Comparison of ENCODE assay signal across 15 cellular contexts in genomic region chr11:46114961-46115360, GRCh38. TPM values are rescaled to one million over a fixed set of nuclear protein-coding genes. Genes with fewer than 3 reads are reported as not detected.
DNase-seq lines count a peak whose midpoint lies in the region; ATAC-seq, FAIRE-seq and TF ChIP-seq lines count a peak whose summit lies in the region.
"Had no signal": no experiment of that assay in that cellular context is flagged by ENCODE, and none has a peak within 500 bp of the region (broad histone marks: within the 10 kb centered on the region; RNA-seq: fewer than 3 reads in every experiment).

No MANE protein-coding gene starts in this region.

- FAIRE-seq in H54 (lab: Jason Lieb, UNC) = peak; percentile 90
- FAIRE-seq: bronchial epithelial cell had no signal

- no peaks in the 10 kb centered on the region for H3K36me3 ChIP-seq in CD4-positive, CD25-positive, alpha-beta regulatory T cell (ENCODE audit: control insufficient read depth, insufficient read depth, low read length)
- H3K36me3 ChIP-seq in lower lobe of right lung = no peaks in the 10 kb centered on the region
- H3K36me3 ChIP-seq in mammary epithelial cell (ENCODE audit: insufficient read depth, low read length) = no peaks in the 10 kb centered on the region
- no peaks in the 10 kb centered on the region for H3K36me3 ChIP-seq in breast epithelium

- H3K79me2 ChIP-seq in mammary epithelial cell (ENCODE audit: insufficient read depth, low read length) = peaks cover 56% of the 10 kb centered on the region

- no peak overlapping the region for H3K4me2 ChIP-seq in mammary epithelial cell (ENCODE audit: insufficient read depth, low read depth, low read length)

- CTCF ChIA-PET in activated B cell treated with CpG ODN at 0.5 μM for 24 hours (lab: Charles Lee) (interaction anchor here (0.7 to 1.4 kb wide), 2 partner anchors 105 to 108 kb away, joined by 3 read pairs; no protein-coding TSS in a partner anchor), mammary epithelial cell (lab: Charles Lee; ENCODE audit: low non-redundant PET) (no interaction called here), RWPE1 (lab: Yijun Ruan, JAX) (interaction anchor here (0.8 to 1.0 kb wide), 2 partner anchors 11 to 124 kb away, joined by 3 to 6 read pairs; no protein-coding TSS in a partner anchor)

- intact Hi-C loops in activated B cell treated with CpG ODN at 0.5 μM for 24 hours (cut with micrococcal nuclease) = no loop called here
- intact Hi-C loops in lower lobe of right lung (cut with DNase I) = no loop called here
- intact Hi-C loops in mammary epithelial cell (cut with micrococcal nuclease) = no loop called here
- intact Hi-C loops in breast epithelium (cut with DNase I; ENCODE audit: low total_unique reads) = no loop called here

- H3K4me1 ChIP-seq in CD4-positive, CD25-positive, alpha-beta regulatory T cell (ENCODE audit: control insufficient read depth, insufficient read depth, low read length, poor library complexity, severe bottlenecking) = peaks cover 57% of the 10 kb centered on the region
- H3K4me1 ChIP-seq in lower lobe of right lung (peaks cover 68% of the 10 kb centered on the region), mammary epithelial cell (ENCODE audit: insufficient read depth, low read length) (peaks cover 10% of the 10 kb centered on the region), breast epithelium (no peaks in the 10 kb centered on the region)

- no peaks in the 10 kb centered on the region for H4K20me1 ChIP-seq in mammary epithelial cell (ENCODE audit: insufficient read depth, low read length)

- DNase-seq in CD4-positive, CD25-positive, alpha-beta regulatory T cell = no peak
- DNase-seq in H54 (ENCODE audit: insufficient read length, low spot score) = no peak
- DNase-seq in activated B cell treated with CpG ODN at 0.5 μM for 24 hours = no peak
- DNase-seq in lower lobe of right lung = no peak
- no peak for DNase-seq in mammary epithelial cell
- no peak for DNase-seq in RWPE1 (ENCODE audit: low spot score)
- no peak for DNase-seq in NCI-H2107 (lab: John Stamatoyannopoulos, UW)
- no peak for DNase-seq in breast epithelium (ENCODE audit: low spot score in 2 of 2)
- DNase-seq: activated T-cell treated with anti-CD3 and anti-CD28 coated beads, Interleukin-2, amount 50 U/mL, for 48 hours; IMR-90; NCI-H187 treated with DMSO at 0.1 percent for 48 hours; NCI-H69; testis had no signal

- peaks cover 0 to 2% (median 0%) of the 10 kb centered on the region in 7 donors for H3K9me3 Mint-ChIP-seq in CD4-positive, CD25-positive, alpha-beta regulatory T cell
- H3K9me3 Mint-ChIP-seq in activated B cell treated with CpG ODN at 0.5 μM for 24 hours = no peaks in the 10 kb centered on the region

- H2AFZ ChIP-seq in mammary epithelial cell (ENCODE audit: low read depth, low read length) = no peak overlapping the region

- no peaks in the 10 kb centered on the region for H3K36me3 Mint-ChIP-seq in CD4-positive, CD25-positive, alpha-beta regulatory T cell
- peaks cover 7% of the 10 kb centered on the region for H3K36me3 Mint-ChIP-seq in activated B cell treated with CpG ODN at 0.5 μM for 24 hours (ENCODE audit: low read depth)

- no peaks in the 10 kb centered on the region for H3K27me3 ChIP-seq in CD4-positive, CD25-positive, alpha-beta regulatory T cell (ENCODE audit: control insufficient read depth, insufficient read depth, low read length)
- no peaks in the 10 kb centered on the region for H3K27me3 ChIP-seq in lower lobe of right lung (ENCODE audit: low read depth)
- no peaks in the 10 kb centered on the region for H3K27me3 ChIP-seq in mammary epithelial cell (ENCODE audit: insufficient read depth, low read length)
- H3K27me3 ChIP-seq in breast epithelium = no peaks in the 10 kb centered on the region
- H3K27me3 ChIP-seq: testis had no signal

- H3K9ac ChIP-seq in mammary epithelial cell (ENCODE audit: insufficient read depth, low read length) = no peak overlapping the region

- H3K27ac Mint-ChIP-seq in CD4-positive, CD25-positive, alpha-beta regulatory T cell = peak overlapping the region in 2 of 3 donors; percentile 34 to 53
- peak overlapping the region; percentile 63 for H3K27ac Mint-ChIP-seq in activated B cell treated with CpG ODN at 0.5 μM for 24 hours

- peak overlapping the region in 2 of 4 donors; percentile 4 to 51 for H3K4me3 Mint-ChIP-seq in CD4-positive, CD25-positive, alpha-beta regulatory T cell
- H3K4me3 Mint-ChIP-seq in activated B cell treated with CpG ODN at 0.5 μM for 24 hours = no peak overlapping the region

- dilution Hi-C loops in mammary epithelial cell (cut with HindIII; ENCODE audit: low sequenced_read_pairs) = no loop called here

- POLR2A ChIA-PET in activated B cell treated with CpG ODN at 0.5 μM for 24 hours (lab: Charles Lee) (no interaction called here), RWPE1 (lab: Yijun Ruan, JAX; ENCODE audit: low non-redundant PET) (no interaction called here)

- BruUV-seq in mammary epithelial cell (replicated peaks; lab: Mats Ljungman, UMichigan) = no TSS peak

- peaks cover 43 to 80% (median 58%) of the 10 kb centered on the region in 4 donors for H3K4me1 Mint-ChIP-seq in CD4-positive, CD25-positive, alpha-beta regulatory T cell
- H3K4me1 Mint-ChIP-seq in activated B cell treated with CpG ODN at 0.5 μM for 24 hours = peaks cover 61% of the 10 kb centered on the region

- in situ Hi-C loops in mammary epithelial cell (cut with MboI; ENCODE audit: low sequenced_read_pairs in 2 of 2) = no loop called here

- H3K4me3 ChIP-seq in CD4-positive, CD25-positive, alpha-beta regulatory T cell (ENCODE audit: low read depth, low read length) = peak overlapping the region; percentile 92
- H3K4me3 ChIP-seq in lower lobe of right lung = no peak overlapping the region
- no peak overlapping the region for H3K4me3 ChIP-seq in mammary epithelial cell (replicated peaks in 1 of 3; ENCODE audit: insufficient read depth in 1 of 3, low read depth in 2 of 3, low read length in 3 of 3)
- H3K4me3 ChIP-seq in breast epithelium = no peak overlapping the region
- H3K4me3 ChIP-seq: testis had no signal

- no peaks in the 10 kb centered on the region for H3K9me3 ChIP-seq in CD4-positive, CD25-positive, alpha-beta regulatory T cell (ENCODE audit: control insufficient read depth in 2 of 2, low read length in 2 of 2)
- H3K9me3 ChIP-seq in lower lobe of right lung (no peaks in the 10 kb centered on the region), mammary epithelial cell (replicated peaks; ENCODE audit: insufficient read depth, low read length) (no peaks in the 10 kb centered on the region), breast epithelium (no peaks in the 10 kb centered on the region)
- H3K9me3 ChIP-seq: testis had no signal

- peaks cover 11% of the 10 kb centered on the region for H3K27me3 Mint-ChIP-seq in CD4-positive, CD25-positive, alpha-beta regulatory T cell
- no peaks in the 10 kb centered on the region for H3K27me3 Mint-ChIP-seq in activated B cell treated with CpG ODN at 0.5 μM for 24 hours

- no peak for ATAC-seq in CD4-positive, CD25-positive, alpha-beta regulatory T cell (ENCODE audit: low read depth in 2 of 2)
- no peak for ATAC-seq in activated B cell treated with CpG ODN at 0.5 μM for 24 hours (ENCODE audit: low read depth)
- no peak for ATAC-seq in lower lobe of right lung
- ATAC-seq: Right ventricle myocardium inferior had no signal

- TF ChIP-seq CTCF in activated B cell treated with CpG ODN at 0.5 μM for 24 hours (IDR thresholded peaks at IDR 0.05) (no peak), lower lobe of right lung (IDR thresholded peaks at IDR 0.05) (no peak), mammary epithelial cell (conservative IDR thresholded peaks at IDR 0.05 in 1 of 2, IDR thresholded peaks at IDR 0.05 in 1 of 2; ENCODE audit: extremely low read depth in 1 of 2, insufficient read depth in 1 of 2, low read depth in 1 of 2, low read length in 2 of 2) (no peak), RWPE1 (conservative IDR thresholded peaks at IDR 0.05; ENCODE audit: low read depth) (no peak), breast epithelium (IDR thresholded peaks at IDR 0.05) (no peak)

- no peak for TF ChIP-seq POLR2A in H54 (IDR thresholded peaks at IDR 0.05; ENCODE audit: low read depth, low read length)
- no peak for TF ChIP-seq POLR2A in breast epithelium (IDR thresholded peaks at IDR 0.05)

- peak overlapping the region; percentile 84 for H3K27ac ChIP-seq in CD4-positive, CD25-positive, alpha-beta regulatory T cell (ENCODE audit: insufficient read depth, low read length, poor library complexity, severe bottlenecking)
- peak overlapping the region; percentile 5 for H3K27ac ChIP-seq in lower lobe of right lung
- no peak overlapping the region for H3K27ac ChIP-seq in mammary epithelial cell (ENCODE audit: insufficient read depth, low read depth, low read length)
- no peak overlapping the region for H3K27ac ChIP-seq in RWPE1
- H3K27ac ChIP-seq in breast epithelium = no peak overlapping the region
- H3K27ac ChIP-seq: testis had no signal

RNA-seq across cellular contexts. Expression of gene PHF21A, which starts 6.3 kb away (rescaled TPM):
- 111 TPM for total RNA-seq in CD4-positive, CD25-positive, alpha-beta regulatory T cell
- 10 to 100 TPM in 1 of 4 donors, 1 to 10 TPM in 3; 6.0 to 11.3 (median 7.8) TPM for polyA plus RNA-seq in CD4-positive, CD25-positive, alpha-beta regulatory T cell
- 63.2 and 71.0 TPM in 2 replicates for total RNA-seq in activated B cell treated with CpG ODN at 0.5 μM for 24 hours
- total RNA-seq in lower lobe of right lung = 48.4 TPM
- total RNA-seq in mammary epithelial cell = 10 to 100 TPM; 10.0 to 34.1 TPM
- 9.8 TPM for polyA plus RNA-seq in mammary epithelial cell
- polyA minus RNA-seq in mammary epithelial cell = 4.9 TPM
- total RNA-seq in breast epithelium = 10 to 100 TPM; 23.4 to 70.8 (median 42.7) TPM

Comparison
In these comparisons a context has a peak if more than half of its experiments do, and no peak if none do; other contexts are left out.
1. H3K27ac ChIP-seq: peak in CD4-positive, CD25-positive, alpha-beta regulatory T cell (single experiment) and lower lobe of right lung (single experiment); none in mammary epithelial cell (single experiment), RWPE1 (single experiment) and breast epithelium (0 of 2).